16 cellular contexts compared by ENCODE assay signal in the genomic region with DNA sequence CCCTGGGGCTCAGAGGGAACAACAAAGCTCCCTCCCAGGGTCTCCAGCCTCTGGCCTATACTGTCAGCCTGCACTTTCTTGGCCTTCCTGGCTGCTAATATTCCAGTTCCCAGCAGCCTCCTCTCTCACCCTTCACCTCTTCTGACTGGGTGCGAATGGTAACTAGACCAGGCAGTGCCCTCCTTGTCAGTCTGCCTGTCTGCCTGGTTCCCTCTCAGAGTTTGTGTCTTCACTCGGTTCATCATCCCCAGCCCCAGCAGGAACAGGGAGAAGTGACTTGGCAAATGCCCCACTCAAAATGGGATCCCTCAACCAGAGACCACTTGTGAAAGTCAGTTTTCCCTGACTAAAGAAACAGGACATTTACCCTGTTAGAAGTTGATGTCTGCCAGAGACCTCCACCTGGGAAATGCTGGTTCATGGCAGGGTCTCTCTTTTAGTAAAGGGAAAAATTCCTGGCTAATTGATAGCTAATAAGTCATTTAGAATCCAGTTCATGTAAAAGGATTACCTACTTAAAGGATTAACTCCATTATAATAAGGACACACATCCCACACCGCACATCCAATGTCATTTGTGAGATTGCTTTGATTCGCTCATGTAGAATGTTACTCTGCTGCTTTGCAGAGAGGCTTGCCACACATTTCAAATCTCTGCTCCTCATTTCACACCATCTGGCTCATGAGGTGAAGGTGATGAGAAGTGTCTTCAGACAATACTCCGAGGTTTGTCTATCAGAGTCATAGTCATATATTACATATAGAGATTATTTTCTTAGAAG. TPM values are rescaled to one million over a fixed set of nuclear protein-coding genes. Genes with fewer than 3 reads are reported as not detected.
A peak's percentile ranks its signal among the peaks of the same experiment; 100 is the strongest.
DNase-seq lines count a peak whose midpoint lies in the region; TF ChIP-seq lines count a peak whose summit lies in the region.
"Had no signal": no experiment of that assay in that cellular context is flagged by ENCODE, and none has a peak within 500 bp of the region (broad histone marks: within the 10 kb centered on the region; RNA-seq: fewer than 3 reads in every experiment).

No MANE protein-coding gene starts in this region.

- no peak overlapping the region for H3K4me3 Mint-ChIP-seq in activated CD4-positive, alpha-beta T cell treated with anti-CD3 and anti-CD28 coated beads, Interleukin-2, amount 10 ng/mL, durations not matched to agents 7 days and 5 days
- H3K4me3 Mint-ChIP-seq: GM23338, H9 had no signal

- TF ChIP-seq CTCF in sigmoid colon (IDR thresholded peaks at IDR 0.05), result no peak

- H3K36me3 Mint-ChIP-seq in activated CD4-positive, alpha-beta T cell treated with anti-CD3 and anti-CD28 coated beads, Interleukin-2, amount 10 ng/mL, durations not matched to agents 7 days and 5 days (ENCODE audit: low read depth), result peaks cover 2% of the 10 kb centered on the region

- H3K4me3 ChIP-seq in sigmoid colon, result no peak overlapping the region
- H3K4me3 ChIP-seq: BLaER1, GM23338 had no signal

- H3K27me3 ChIP-seq in sigmoid colon, result peaks cover 0 to 9% (median 0%) of the 10 kb centered on the region in 3 donors
- H3K27me3 ChIP-seq: BLaER1 had no signal

- H3K27ac ChIP-seq in sigmoid colon, result no peak overlapping the region
- H3K27ac ChIP-seq: 22Rv1, BLaER1 had no signal

- CTCF ChIA-PET in activated CD4-positive, alpha-beta T cell treated with anti-CD3 and anti-CD28 coated beads, Interleukin-2, amount 10 ng/mL, durations not matched to agents 7 days and 5 days (lab: Charles Lee), result no interaction called here

- intact Hi-C loops in sigmoid colon (cut with DNase I), result no loop called here

- H3K4me1 ChIP-seq in sigmoid colon, result no peaks in the 10 kb centered on the region

- POLR2A ChIA-PET in activated CD4-positive, alpha-beta T cell treated with anti-CD3 and anti-CD28 coated beads, Interleukin-2, amount 10 ng/mL, durations not matched to agents 7 days and 5 days (lab: Charles Lee), result no interaction called here

- peak; percentile 3 for DNase-seq in activated CD4-positive, alpha-beta T cell treated with anti-CD3 and anti-CD28 coated beads, Interleukin-2, amount 10 ng/mL, durations not matched to agents 7 days and 5 days
- no peak for DNase-seq in activated CD4-positive, alpha-beta T cell treated with anti-CD3 and anti-CD28 coated beads for 4 hours
- peak; percentile 89 for DNase-seq in NCI-H82 treated with DMSO at 0.1 percent for 48 hours (lab: John Stamatoyannopoulos, UW; ENCODE audit: unreplicated experiment)
- DNase-seq in islet precursor cell, result peak; percentile 24
- peak; percentile 40 for DNase-seq in sigmoid colon
- no peak for DNase-seq in activated gamma-delta T cell (lab: John Stamatoyannopoulos, UW)
- DNase-seq in midbrain (lab: John Stamatoyannopoulos, UW), result no peak
- DNase-seq in NCI-H748 treated with DMSO at 0.1 percent for 48 hours (lab: John Stamatoyannopoulos, UW), result no peak
- DNase-seq: DMS153, EL had no signal

- no peaks in the 10 kb centered on the region for H3K36me3 ChIP-seq in sigmoid colon

- H3K27me3 Mint-ChIP-seq in activated CD4-positive, alpha-beta T cell treated with anti-CD3 and anti-CD28 coated beads, Interleukin-2, amount 10 ng/mL, durations not matched to agents 7 days and 5 days, result no peaks in the 10 kb centered on the region

- no peaks in the 10 kb centered on the region for H3K9me3 Mint-ChIP-seq in activated CD4-positive, alpha-beta T cell treated with anti-CD3 and anti-CD28 coated beads, Interleukin-2, amount 10 ng/mL, durations not matched to agents 7 days and 5 days
- H3K9me3 Mint-ChIP-seq: GM23338, H9 had no signal

- no peak overlapping the region for H3K27ac Mint-ChIP-seq in activated CD4-positive, alpha-beta T cell treated with anti-CD3 and anti-CD28 coated beads, Interleukin-2, amount 10 ng/mL, durations not matched to agents 7 days and 5 days
- H3K27ac Mint-ChIP-seq: GM23338, H9 had no signal

- H3K9me3 ChIP-seq in sigmoid colon, result no peaks in the 10 kb centered on the region
- H3K9me3 ChIP-seq: BLaER1 had no signal

- peaks cover 2% of the 10 kb centered on the region for H3K4me1 Mint-ChIP-seq in activated CD4-positive, alpha-beta T cell treated with anti-CD3 and anti-CD28 coated beads, Interleukin-2, amount 10 ng/mL, durations not matched to agents 7 days and 5 days
- H3K4me1 Mint-ChIP-seq: GM23338, H9 had no signal

- no peak for TF ChIP-seq POLR2A in sigmoid colon (IDR thresholded peaks at IDR 0.05)

- WGBS in sigmoid colon, 2 donors, result 89 to 92% methylated on average over 5 of the region's 5 CpGs

- TF ChIP-seq EP300 in sigmoid colon (IDR thresholded peaks at IDR 0.05), result no peak

RNA-seq across cellular contexts. Expression of gene MICB, which starts 18.6 kb away (rescaled TPM):
- 10 to 100 TPM; 54.2 to 55.7 TPM for total RNA-seq in activated CD4-positive, alpha-beta T cell treated with anti-CD3 and anti-CD28 coated beads, Interleukin-2, amount 10 ng/mL, durations not matched to agents 7 days and 5 days
- total RNA-seq in sigmoid colon, result 1 to 10 TPM in 3 of 4 donors, under 1 TPM in 1; 0.71 to 3.3 (median 1.5) TPM
- polyA plus RNA-seq in sigmoid colon, result 1 to 10 TPM in 2 of 3 donors, under 1 TPM in 1; 0.92 to 7.7 (median 1.2) TPM
- total RNA-seq: HT1080 had no signal

RNA-seq across cellular contexts. Expression of gene MCCD1, which starts 49.4 kb away (rescaled TPM):
- not detected for total RNA-seq in activated CD4-positive, alpha-beta T cell treated with anti-CD3 and anti-CD28 coated beads, Interleukin-2, amount 10 ng/mL, durations not matched to agents 7 days and 5 days
- not detected for total RNA-seq in sigmoid colon
- polyA plus RNA-seq in sigmoid colon, result not detected
- total RNA-seq: A673, GM23338, H9, HT1080 had no signal
- polyA plus RNA-seq: GM23338 had no signal

Comparison
In these comparisons a context has a peak if more than half of its experiments do, and no peak if none do; other contexts are left out.
1. DNase-seq: peak in activated CD4-positive, alpha-beta T cell treated with anti-CD3 and anti-CD28 coated beads, Interleukin-2, amount 10 ng/mL, durations not matched to agents 7 days and 5 days (single experiment), NCI-H82 treated with DMSO at 0.1 percent for 48 hours (single experiment), islet precursor cell (single experiment) and sigmoid colon (single experiment); none in activated CD4-positive, alpha-beta T cell treated with anti-CD3 and anti-CD28 coated beads for 4 hours (0 of 2), activated gamma-delta T cell (single experiment), midbrain (single experiment) and NCI-H748 treated with DMSO at 0.1 percent for 48 hours (single experiment).
2. RNA of gene MICB, which starts 18.6 kb away (total RNA-seq): 54.2 to 55.7 TPM in activated CD4-positive, alpha-beta T cell treated with anti-CD3 and anti-CD28 coated beads, Interleukin-2, amount 10 ng/mL, durations not matched to agents 7 days and 5 days; 0.71 to 3.3 TPM in sigmoid colon; every median in the first group is over 10 times any median in the second.